8 cellular contexts compared by ENCODE assay signal in the genomic region with DNA sequence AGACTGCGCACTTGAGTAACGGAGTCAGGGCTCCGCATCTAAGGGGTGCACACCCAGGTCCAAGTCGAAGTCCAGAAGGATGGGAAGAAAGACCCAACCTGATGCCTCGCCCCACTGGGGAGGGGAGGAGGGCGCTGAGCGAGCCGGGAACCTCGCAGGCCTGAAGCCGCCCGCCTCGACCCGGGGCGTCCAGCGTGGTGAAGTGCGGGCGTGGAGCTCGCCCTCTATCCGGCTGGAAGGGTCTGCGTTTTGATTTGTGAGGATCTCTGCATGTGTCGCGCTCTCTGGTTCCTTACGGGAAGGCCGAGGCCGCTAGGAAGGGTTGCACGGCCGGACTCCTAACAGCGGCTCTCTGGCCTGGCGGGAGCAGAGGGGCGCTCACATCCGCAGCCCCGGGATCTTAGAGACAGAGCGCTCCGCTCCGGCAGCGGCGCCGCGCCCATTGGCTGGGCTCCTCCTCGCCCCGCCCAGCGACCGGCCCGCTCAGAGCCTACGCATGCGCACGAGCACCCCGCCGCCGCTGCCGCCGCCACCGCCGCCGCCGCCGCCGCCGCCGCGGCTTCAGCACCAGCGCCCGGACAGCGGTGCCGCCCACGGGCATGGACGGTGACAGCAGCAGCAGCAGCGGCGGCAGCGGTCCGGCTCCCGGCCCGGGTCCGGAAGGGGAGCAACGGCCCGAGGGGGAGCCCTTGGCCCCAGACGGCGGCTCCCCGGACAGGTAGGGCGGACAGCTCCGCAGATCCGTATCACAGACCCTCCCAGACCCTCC. TPM values are rescaled to one million over a fixed set of nuclear protein-coding genes. Genes with fewer than 3 reads are reported as not detected.
DNase-seq lines count a peak whose midpoint lies in the region; ATAC-seq and TF ChIP-seq lines count a peak whose summit lies in the region.

A gene with protein sequence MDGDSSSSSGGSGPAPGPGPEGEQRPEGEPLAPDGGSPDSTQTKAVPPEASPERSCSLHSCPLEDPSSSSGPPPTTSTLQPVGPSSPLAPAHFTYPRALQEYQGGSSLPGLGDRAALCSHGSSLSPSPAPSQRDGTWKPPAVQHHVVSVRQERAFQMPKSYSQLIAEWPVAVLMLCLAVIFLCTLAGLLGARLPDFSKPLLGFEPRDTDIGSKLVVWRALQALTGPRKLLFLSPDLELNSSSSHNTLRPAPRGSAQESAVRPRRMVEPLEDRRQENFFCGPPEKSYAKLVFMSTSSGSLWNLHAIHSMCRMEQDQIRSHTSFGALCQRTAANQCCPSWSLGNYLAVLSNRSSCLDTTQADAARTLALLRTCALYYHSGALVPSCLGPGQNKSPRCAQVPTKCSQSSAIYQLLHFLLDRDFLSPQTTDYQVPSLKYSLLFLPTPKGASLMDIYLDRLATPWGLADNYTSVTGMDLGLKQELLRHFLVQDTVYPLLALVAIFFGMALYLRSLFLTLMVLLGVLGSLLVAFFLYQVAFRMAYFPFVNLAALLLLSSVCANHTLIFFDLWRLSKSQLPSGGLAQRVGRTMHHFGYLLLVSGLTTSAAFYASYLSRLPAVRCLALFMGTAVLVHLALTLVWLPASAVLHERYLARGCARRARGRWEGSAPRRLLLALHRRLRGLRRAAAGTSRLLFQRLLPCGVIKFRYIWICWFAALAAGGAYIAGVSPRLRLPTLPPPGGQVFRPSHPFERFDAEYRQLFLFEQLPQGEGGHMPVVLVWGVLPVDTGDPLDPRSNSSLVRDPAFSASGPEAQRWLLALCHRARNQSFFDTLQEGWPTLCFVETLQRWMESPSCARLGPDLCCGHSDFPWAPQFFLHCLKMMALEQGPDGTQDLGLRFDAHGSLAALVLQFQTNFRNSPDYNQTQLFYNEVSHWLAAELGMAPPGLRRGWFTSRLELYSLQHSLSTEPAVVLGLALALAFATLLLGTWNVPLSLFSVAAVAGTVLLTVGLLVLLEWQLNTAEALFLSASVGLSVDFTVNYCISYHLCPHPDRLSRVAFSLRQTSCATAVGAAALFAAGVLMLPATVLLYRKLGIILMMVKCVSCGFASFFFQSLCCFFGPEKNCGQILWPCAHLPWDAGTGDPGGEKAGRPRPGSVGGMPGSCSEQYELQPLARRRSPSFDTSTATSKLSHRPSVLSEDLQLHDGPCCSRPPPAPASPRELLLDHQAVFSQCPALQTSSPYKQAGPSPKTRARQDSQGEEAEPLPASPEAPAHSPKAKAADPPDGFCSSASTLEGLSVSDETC (N-terminal part only) (plus strand): TSS at position 497 of the 769 bp plus-strand sequence. CDS start 103 bp downstream, at position 600.

- intact Hi-C loops in activated CD4-positive, alpha-beta T cell treated with anti-CD3 and anti-CD28 coated beads, Interleukin-2, amount 10 ng/mL, durations not matched to agents 24 days and 14 days (cut with micrococcal nuclease): loop anchor here (1.0 kb wide), 2 partner anchors 14 to 24 kb away; a partner anchor contains a TSS
- intact Hi-C loops in left colon (cut with DNase I, micrococcal nuclease): no loop called here

- no peak for DNase-seq in AG09309 (ENCODE audit: low read depth)
- peak; percentile 47 for DNase-seq in NCI-H526 treated with DMSO at 0.1 percent for 48 hours (lab: John Stamatoyannopoulos, UW)
- peak; percentile 97 for DNase-seq in activated CD4-positive, alpha-beta T cell treated with anti-CD3 and anti-CD28 coated beads, Interleukin-2, amount 10 ng/mL, durations not matched to agents 24 days and 14 days
- peak; percentile 78 to 90 for DNase-seq in left colon
- DNase-seq in stimulated activated CD4-positive, alpha-beta T cell treated with anti-CD3 and anti-CD28 coated beads, Interleukin-1b, Interleukin-23, amount 100 ng/mL, for 24 hours (ENCODE audit: low read depth in 4 of 4, low spot score in 1 of 4): peak; percentile 70 to 82 (median 78)

- TF ChIP-seq CTCF in AG09309 (IDR thresholded peaks at IDR 0.05; ENCODE audit: control insufficient read depth, insufficient read depth, low read depth, low read length, missing control alignments): no peak

- H3K4me3 ChIP-seq in AG09309 (ENCODE audit: control insufficient read depth, low read depth, low read length): peak within 1 kb of the TSS; percentile 52

- H3K27ac ChIP-seq in cingulate gyrus (ENCODE audit: low read depth, low read length): peak within 1 kb of the TSS; percentile 29

- H3K4me3 Mint-ChIP-seq in activated CD4-positive, alpha-beta T cell treated with anti-CD3 and anti-CD28 coated beads, Interleukin-2, amount 10 ng/mL, durations not matched to agents 24 days and 14 days: peak within 1 kb of the TSS; percentile 82

- no peaks in the 10 kb centered on the region for H3K36me3 Mint-ChIP-seq in activated CD4-positive, alpha-beta T cell treated with anti-CD3 and anti-CD28 coated beads, Interleukin-2, amount 10 ng/mL, durations not matched to agents 24 days and 14 days (ENCODE audit: low read depth)

- peak within 1 kb of the TSS; percentile 45 for H3K27ac Mint-ChIP-seq in activated CD4-positive, alpha-beta T cell treated with anti-CD3 and anti-CD28 coated beads, Interleukin-2, amount 10 ng/mL, durations not matched to agents 24 days and 14 days

- ATAC-seq in GM19035 (IDR thresholded peaks at IDR 0.05; ENCODE audit: unreplicated experiment) (peak; percentile 87), HG03342 (IDR thresholded peaks at IDR 0.05; ENCODE audit: unreplicated experiment) (peak; percentile 87), left colon (peak; percentile 61)

- peaks cover 34% of the 10 kb centered on the region for H3K27me3 Mint-ChIP-seq in activated CD4-positive, alpha-beta T cell treated with anti-CD3 and anti-CD28 coated beads, Interleukin-2, amount 10 ng/mL, durations not matched to agents 24 days and 14 days

- no peaks in the 10 kb centered on the region for H3K9me3 Mint-ChIP-seq in activated CD4-positive, alpha-beta T cell treated with anti-CD3 and anti-CD28 coated beads, Interleukin-2, amount 10 ng/mL, durations not matched to agents 24 days and 14 days

- peaks cover 21% of the 10 kb centered on the region for H3K4me1 Mint-ChIP-seq in activated CD4-positive, alpha-beta T cell treated with anti-CD3 and anti-CD28 coated beads, Interleukin-2, amount 10 ng/mL, durations not matched to agents 24 days and 14 days

RNA-seq across cellular contexts. Expression of the gene that starts here (rescaled TPM):
- total RNA-seq in activated CD4-positive, alpha-beta T cell treated with anti-CD3 and anti-CD28 coated beads, Interleukin-2, amount 10 ng/mL, durations not matched to agents 24 days and 14 days: 0.02 and 0.05 TPM in 2 replicates
- total RNA-seq in left colon: 10 to 100 TPM in 1 of 2 donors, 1 to 10 TPM in 1; 8.3 to 13.7 TPM

Comparison
In these comparisons a context has a peak if more than half of its experiments do, and no peak if none do; other contexts are left out.
1. Peak in DNase-seq in activated CD4-positive, alpha-beta T cell treated with anti-CD3 and anti-CD28 coated beads, Interleukin-2, amount 10 ng/mL, durations not matched to agents 24 days and 14 days; RNA of the gene not detected or under 1 TPM.